Comparison of ENCODE assay signal across 14 cellular contexts in the genomic region with DNA sequence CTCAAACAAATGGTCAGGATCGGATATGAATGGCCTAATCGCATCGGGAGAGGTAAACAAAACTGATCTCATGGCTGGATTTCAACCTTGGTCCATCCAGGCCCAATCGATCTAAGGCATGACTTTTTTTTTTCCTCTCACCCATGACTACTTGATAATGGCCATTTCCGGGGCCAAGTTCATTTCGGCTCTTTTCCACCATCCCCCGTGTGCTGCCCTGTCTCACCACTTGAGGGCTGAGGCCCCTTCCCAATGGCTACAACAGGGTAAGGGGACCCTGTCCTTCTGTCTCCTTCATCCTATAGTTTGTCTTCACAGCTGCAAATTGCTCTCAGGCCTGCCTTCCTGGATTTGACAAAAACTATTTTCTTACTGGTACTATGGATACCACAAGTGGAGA. TPM values are rescaled to one million over a fixed set of nuclear protein-coding genes. Genes with fewer than 3 reads are reported as not detected.
DNase-seq lines count a peak whose midpoint lies in the region; ATAC-seq and TF ChIP-seq lines count a peak whose summit lies in the region.
"Had no signal": no experiment of that assay in that cellular context is flagged by ENCODE, and none has a peak within 500 bp of the region (broad histone marks: within the 10 kb centered on the region; RNA-seq: fewer than 3 reads in every experiment).

No MANE protein-coding gene starts in this region.

- no peaks in the 10 kb centered on the region for H3K27me3 Mint-ChIP-seq in natural killer cell (ENCODE audit: low read depth in 2 of 2)
- H3K27me3 Mint-ChIP-seq in natural killer cell treated with Interleukin-12 subunit alpha and Interleukin-12 subunit beta and Interleukin-15 and Interleukin-18, amount 100 ng/mL, for 72 hours = no peaks in the 10 kb centered on the region
- H3K27me3 Mint-ChIP-seq: stimulated activated naive CD8-positive, alpha-beta T cell treated with anti-CD3 and anti-CD28 coated beads, Interleukin-15, Interleukin-2, amounts not matched to agents 100 ng/mL and 50 ng/mL, for 24 hours had no signal

- TF ChIP-seq CTCF in natural killer cell (IDR thresholded peaks at IDR 0.05) (no peak), fibroblast of the aortic adventitia (IDR thresholded peaks at IDR 0.05; ENCODE audit: insufficient read depth, low read length) (peak; percentile 10)

- H3K36me3 Mint-ChIP-seq in natural killer cell = no peaks in the 10 kb centered on the region
- H3K36me3 Mint-ChIP-seq in natural killer cell treated with Interleukin-12 subunit alpha and Interleukin-12 subunit beta and Interleukin-15 and Interleukin-18, amount 100 ng/mL, for 72 hours = no peaks in the 10 kb centered on the region

- no peaks in the 10 kb centered on the region for H3K9me3 Mint-ChIP-seq in natural killer cell
- no peaks in the 10 kb centered on the region for H3K9me3 Mint-ChIP-seq in natural killer cell treated with Interleukin-12 subunit alpha and Interleukin-12 subunit beta and Interleukin-15 and Interleukin-18, amount 100 ng/mL, for 72 hours
- H3K9me3 Mint-ChIP-seq: stimulated activated naive CD8-positive, alpha-beta T cell treated with anti-CD3 and anti-CD28 coated beads, Interleukin-15, Interleukin-2, amounts not matched to agents 100 ng/mL and 50 ng/mL, for 24 hours had no signal

- no peak overlapping the region for H3K27ac Mint-ChIP-seq in natural killer cell
- no peak overlapping the region for H3K27ac Mint-ChIP-seq in natural killer cell treated with Interleukin-12 subunit alpha and Interleukin-12 subunit beta and Interleukin-15 and Interleukin-18, amount 100 ng/mL, for 72 hours
- H3K27ac Mint-ChIP-seq: stimulated activated naive CD8-positive, alpha-beta T cell treated with anti-CD3 and anti-CD28 coated beads, Interleukin-15, Interleukin-2, amounts not matched to agents 100 ng/mL and 50 ng/mL, for 24 hours had no signal

- peaks cover 34 to 37% of the 10 kb centered on the region in 2 donors for H3K4me1 Mint-ChIP-seq in natural killer cell
- peaks cover 23 to 27% of the 10 kb centered on the region in 2 donors for H3K4me1 Mint-ChIP-seq in natural killer cell treated with Interleukin-12 subunit alpha and Interleukin-12 subunit beta and Interleukin-15 and Interleukin-18, amount 100 ng/mL, for 72 hours (ENCODE audit: low read depth in 2 of 2)

- no peak overlapping the region for H3K4me3 ChIP-seq in fibroblast of the aortic adventitia (ENCODE audit: low read depth, low read length)
- H3K4me3 ChIP-seq: colonic mucosa, MG63 had no signal

- intact Hi-C loops in natural killer cell (cut with micrococcal nuclease) = loop anchor here (5.0 kb wide), 1 partner anchor 35 kb away; a partner anchor contains a TSS

- DNase-seq in natural killer cell (no peak), NCI-H69 (lab: John Stamatoyannopoulos, UW) (peak; percentile 28), fibroblast of the aortic adventitia (ENCODE audit: low read depth) (no peak), EL (no peak), NOMO-1 treated with DMSO at 0.1 percent for 48 hours (lab: John Stamatoyannopoulos, UW; ENCODE audit: unreplicated experiment) (no peak)
- DNase-seq in natural killer cell treated with Interleukin-12 subunit alpha and Interleukin-12 subunit beta and Interleukin-15 and Interleukin-18, amount 100 ng/mL, for 72 hours (ENCODE audit: low spot score) = no peak
- DNase-seq: C1 segment of cervical spinal cord; colonic mucosa; MG63; stimulated activated CD4-positive, alpha-beta T cell treated with anti-CD3 and anti-CD28 coated beads, Interleukin-4, amount 100 ng/mL, for 4 hours had no signal

- ATAC-seq in natural killer cell (no peak), HG02588 (IDR thresholded peaks at IDR 0.05; ENCODE audit: unreplicated experiment) (no peak), GM21360 (IDR thresholded peaks at IDR 0.05; ENCODE audit: unreplicated experiment) (no peak)
- ATAC-seq in natural killer cell treated with Interleukin-12 subunit alpha and Interleukin-12 subunit beta and Interleukin-15 and Interleukin-18, amount 100 ng/mL, for 72 hours = no peak

- peak overlapping the region; percentile 18 for H3K4me3 Mint-ChIP-seq in natural killer cell
- no peak overlapping the region for H3K4me3 Mint-ChIP-seq in natural killer cell treated with Interleukin-12 subunit alpha and Interleukin-12 subunit beta and Interleukin-15 and Interleukin-18, amount 100 ng/mL, for 72 hours
- H3K4me3 Mint-ChIP-seq: stimulated activated naive CD8-positive, alpha-beta T cell treated with anti-CD3 and anti-CD28 coated beads, Interleukin-15, Interleukin-2, amounts not matched to agents 100 ng/mL and 50 ng/mL, for 24 hours had no signal

RNA-seq across cellular contexts. Expression of a gene that starts 26.7 kb away (rescaled TPM):
- total RNA-seq in natural killer cell = 10 to 100 TPM; 65.1 to 97.3 (median 92.2) TPM
- total RNA-seq in natural killer cell treated with Interleukin-12 subunit alpha and Interleukin-12 subunit beta and Interleukin-15 and Interleukin-18, amount 100 ng/mL, for 72 hours = 10 to 100 TPM; 13.2 to 36.4 TPM
- not detected in 2 replicates for total RNA-seq in fibroblast of the aortic adventitia (ENCODE audit: low replicate concordance)
- total RNA-seq: renal cortical epithelial cell had no signal

RNA-seq across cellular contexts. Expression of a gene that starts 32.7 kb away (rescaled TPM):
- total RNA-seq in natural killer cell = 1 to 10 TPM; 2.6 to 8.7 (median 6.7) TPM
- 1 to 10 TPM in 1 of 2 donors, under 1 TPM in 1; 0.86 to 2.8 TPM for total RNA-seq in natural killer cell treated with Interleukin-12 subunit alpha and Interleukin-12 subunit beta and Interleukin-15 and Interleukin-18, amount 100 ng/mL, for 72 hours
- not detected in 2 replicates for total RNA-seq in fibroblast of the aortic adventitia (ENCODE audit: low replicate concordance)
- total RNA-seq: renal cortical epithelial cell had no signal

RNA-seq across cellular contexts. Expression of a gene that starts 34.0 kb away (rescaled TPM):
- not detected for total RNA-seq in natural killer cell
- not detected for total RNA-seq in natural killer cell treated with Interleukin-12 subunit alpha and Interleukin-12 subunit beta and Interleukin-15 and Interleukin-18, amount 100 ng/mL, for 72 hours
- not detected in 2 replicates for total RNA-seq in fibroblast of the aortic adventitia (ENCODE audit: low replicate concordance)
- total RNA-seq: colonic mucosa, renal cortical epithelial cell had no signal

Comparison
In these comparisons a context has a peak if more than half of its experiments do, and no peak if none do; other contexts are left out.
1. RNA of a gene that starts 26.7 kb away (total RNA-seq): 65.1 to 97.3 TPM in natural killer cell and 13.2 to 36.4 TPM in natural killer cell treated with Interleukin-12 subunit alpha and Interleukin-12 subunit beta and Interleukin-15 and Interleukin-18, amount 100 ng/mL, for 72 hours; not detected in fibroblast of the aortic adventitia; every median in the first group is over 10 times any median in the second.